ENCODE assay signal across 23 cellular contexts in genomic region chr2:170339324-170339723, GRCh38.
A peak's percentile ranks its signal among the peaks of the same experiment; 100 is the strongest.
DNase-seq lines count a peak whose midpoint lies in the region; ATAC-seq and TF ChIP-seq lines count a peak whose summit lies in the region.
"Had no signal": no experiment of that assay in that cellular context is flagged by ENCODE, and none has a peak within 500 bp of the region (broad histone marks: within the 10 kb centered on the region; RNA-seq: fewer than 3 reads in every experiment).

No MANE protein-coding gene starts in this region.

- no peaks in the 10 kb centered on the region for H3K9me3 ChIP-seq in HAP-1
- H3K9me3 ChIP-seq in WERI-Rb-1 (ENCODE audit: severe bottlenecking): no peaks in the 10 kb centered on the region
- no peaks in the 10 kb centered on the region for H3K9me3 ChIP-seq in neural progenitor cell (ENCODE audit: low read depth)
- no peaks in the 10 kb centered on the region for H3K9me3 ChIP-seq in hepatocyte (ENCODE audit: low read depth)

- no peaks in the 10 kb centered on the region for H3K36me3 ChIP-seq in HAP-1 (replicated peaks)
- no peaks in the 10 kb centered on the region for H3K36me3 ChIP-seq in WERI-Rb-1
- H3K36me3 ChIP-seq in neural progenitor cell: no peaks in the 10 kb centered on the region
- H3K36me3 ChIP-seq in hepatocyte (replicated peaks; ENCODE audit: insufficient read depth, low read depth): no peaks in the 10 kb centered on the region

- H3K27me3 ChIP-seq in HAP-1 (ENCODE audit: low read depth): no peaks in the 10 kb centered on the region
- no peaks in the 10 kb centered on the region for H3K27me3 ChIP-seq in WERI-Rb-1 (ENCODE audit: insufficient read depth, low read depth, severe bottlenecking)
- H3K27me3 ChIP-seq in neural progenitor cell: no peaks in the 10 kb centered on the region
- H3K27me3 ChIP-seq in hepatocyte: no peaks in the 10 kb centered on the region

- peak overlapping the region; percentile 58 for H3K4me3 Mint-ChIP-seq in neural progenitor cell
- H3K4me3 Mint-ChIP-seq: neural crest cell; stimulated activated effector memory CD8-positive, alpha-beta T cell treated with anti-CD3 and anti-CD28 coated beads, Interleukin-12 subunit alpha, Interleukin-12 subunit beta, amount 100 ng/mL, for 72 hours had no signal

- no peak overlapping the region for H3K27ac ChIP-seq in WERI-Rb-1
- H3K27ac ChIP-seq in neural progenitor cell: peak overlapping the region; percentile 32
- no peak overlapping the region for H3K27ac ChIP-seq in hepatocyte
- H3K27ac ChIP-seq: C4-2B, coronary artery had no signal

- H3F3A ChIP-seq in neural progenitor cell (ENCODE audit: low read depth): peaks cover 30% of the 10 kb centered on the region

- H3K27me3 Mint-ChIP-seq in neural progenitor cell (ENCODE audit: insufficient read depth, low read depth): peaks cover 3% of the 10 kb centered on the region

- peak overlapping the region; percentile 33 for H3K4me2 ChIP-seq in neural progenitor cell
- no peak overlapping the region for H3K4me2 ChIP-seq in hepatocyte

- 56% methylated on average over 7 of the region's 7 CpGs for WGBS in hepatocyte (ENCODE audit: low lambda C conversion rate, missing lambda C conversion rate)

- H3K27ac Mint-ChIP-seq in neural progenitor cell: peak overlapping the region; percentile 42
- H3K27ac Mint-ChIP-seq: activated naive CD4-positive, alpha-beta T cell treated with anti-CD3 and anti-CD28 coated beads, Interleukin-2, amount 50 U/mL, for 72 hours; stimulated activated effector memory CD8-positive, alpha-beta T cell treated with anti-CD3 and anti-CD28 coated beads, Interleukin-12 subunit alpha, Interleukin-12 subunit beta, amount 100 ng/mL, for 72 hours had no signal

- DNase-seq in HAP-1 (ENCODE audit: low spot score in 2 of 2): peak; percentile 62 to 69
- peak; percentile 44 for DNase-seq in NCI-H2227 treated with DMSO at 0.1 percent for 48 hours (lab: John Stamatoyannopoulos, UW)
- DNase-seq in WERI-Rb-1: peak; percentile 17
- peak; percentile 27 for DNase-seq in neural progenitor cell (ENCODE audit: low spot score)
- no peak for DNase-seq in hepatocyte (ENCODE audit: low spot score)
- no peak for DNase-seq in hippocampal formation (lab: John Stamatoyannopoulos, UW)
- DNase-seq: activated CD4-positive, alpha-beta T cell treated with anti-CD3 and anti-CD28 coated beads for 1 hour; activated T-cell treated with anti-CD3 and anti-CD28 coated beads for 4 hours; anterior cingulate cortex; Calu3; effector memory CD4-positive, alpha-beta T cell; NCI-H187 treated with DMSO at 0.1 percent for 48 hours; NCI-H446 treated with DMSO at 0.1 percent for 48 hours; RPMI8226; stimulated activated CD4-positive, alpha-beta T cell treated with anti-CD3 and anti-CD28 coated beads, Interleukin-4, amount 100 ng/mL, for 24 hours; substantia nigra had no signal

- H4K20me1 ChIP-seq in neural progenitor cell (ENCODE audit: low read depth): no peaks in the 10 kb centered on the region
- no peaks in the 10 kb centered on the region for H4K20me1 ChIP-seq in hepatocyte (ENCODE audit: insufficient read depth, poor library complexity, severe bottlenecking)

- no peaks in the 10 kb centered on the region for H3K9me2 ChIP-seq in hepatocyte (replicated peaks; ENCODE audit: insufficient read depth)

- H3K4me1 Mint-ChIP-seq in neural progenitor cell: peaks cover 34% of the 10 kb centered on the region
- H3K4me1 Mint-ChIP-seq: stimulated activated effector memory CD8-positive, alpha-beta T cell treated with anti-CD3 and anti-CD28 coated beads, Interleukin-12 subunit alpha, Interleukin-12 subunit beta, amount 100 ng/mL, for 72 hours had no signal

- in situ Hi-C loops in HAP-1 (cut with MboI; ENCODE audit: low sequenced_read_pairs): no loop called here

- no peaks in the 10 kb centered on the region for H3K9me3 Mint-ChIP-seq in neural progenitor cell
- H3K9me3 Mint-ChIP-seq: activated naive CD4-positive, alpha-beta T cell treated with anti-CD3 and anti-CD28 coated beads, Interleukin-2, amount 50 U/mL, for 72 hours; neural crest cell; stimulated activated effector memory CD8-positive, alpha-beta T cell treated with anti-CD3 and anti-CD28 coated beads, Interleukin-12 subunit alpha, Interleukin-12 subunit beta, amount 100 ng/mL, for 72 hours had no signal

- no peak overlapping the region for H3K9ac ChIP-seq in neural progenitor cell

- no peak for ATAC-seq in GM19463 (IDR thresholded peaks at IDR 0.05; ENCODE audit: unreplicated experiment)
- ATAC-seq: activated naive CD4-positive, alpha-beta T cell treated with anti-CD3 and anti-CD28 coated beads, Interleukin-2, amount 50 U/mL, for 72 hours; sciatic nerve; stimulated activated effector memory CD8-positive, alpha-beta T cell treated with anti-CD3 and anti-CD28 coated beads, Interleukin-12 subunit alpha, Interleukin-12 subunit beta, amount 100 ng/mL, for 72 hours had no signal

- H2AFZ ChIP-seq in neural progenitor cell (replicated peaks) (peak overlapping the region; percentile 17), hepatocyte (no peak overlapping the region)

- H3K79me2 ChIP-seq in neural progenitor cell (ENCODE audit: low read depth) (no peaks in the 10 kb centered on the region), hepatocyte (no peaks in the 10 kb centered on the region)

- H3K4me1 ChIP-seq in HAP-1 (peaks cover 24% of the 10 kb centered on the region), neural progenitor cell (peaks cover 43% of the 10 kb centered on the region), hepatocyte (ENCODE audit: insufficient read depth) (no peaks in the 10 kb centered on the region)

- H3K36me3 Mint-ChIP-seq in neural progenitor cell: no peaks in the 10 kb centered on the region
- H3K36me3 Mint-ChIP-seq: activated naive CD4-positive, alpha-beta T cell treated with anti-CD3 and anti-CD28 coated beads, Interleukin-2, amount 50 U/mL, for 72 hours; stimulated activated effector memory CD8-positive, alpha-beta T cell treated with anti-CD3 and anti-CD28 coated beads, Interleukin-12 subunit alpha, Interleukin-12 subunit beta, amount 100 ng/mL, for 72 hours had no signal

- TF ChIP-seq CTCF in WERI-Rb-1 (IDR thresholded peaks at IDR 0.05; ENCODE audit: low read depth, low read length) (no peak), neural progenitor cell (IDR thresholded peaks at IDR 0.05) (no peak), hepatocyte (IDR thresholded peaks at IDR 0.05; ENCODE audit: poor library complexity) (no peak)

- H3K4me3 ChIP-seq in HAP-1 (no peak overlapping the region), WERI-Rb-1 (ENCODE audit: low read depth, low read length) (no peak overlapping the region), neural progenitor cell (no peak overlapping the region), hepatocyte (no peak overlapping the region)
- H3K4me3 ChIP-seq: coronary artery had no signal

Comparison
In these comparisons a context has a peak if more than half of its experiments do, and no peak if none do; other contexts are left out.
1. DNase-seq: peak in HAP-1 (2 of 2), NCI-H2227 treated with DMSO at 0.1 percent for 48 hours (single experiment), WERI-Rb-1 (single experiment) and neural progenitor cell (single experiment); none in hepatocyte (single experiment) and hippocampal formation (0 of 2).